In genomic region chr11:65430406-65431217, GRCh38 we compare ENCODE assay signal across 7 cellular contexts. TPM values are rescaled to one million over a fixed set of nuclear protein-coding genes. Genes with fewer than 3 reads are reported as not detected.
DNase-seq lines count a peak whose midpoint lies in the region; ATAC-seq and TF ChIP-seq lines count a peak whose summit lies in the region.

No MANE protein-coding gene starts in this region.

- TF ChIP-seq POLR2A in spleen (IDR thresholded peaks at IDR 0.05) = peak in 1 of 3 donors; percentile 9

- H3K4me1 ChIP-seq in spleen = peaks cover 64 to 98% (median 92%) of the 10 kb centered on the region in 6 donors

- H3K27ac Mint-ChIP-seq in T-helper 2 cell treated with Interferon-gamma antibody and Interleukin-4, amounts not matched to agents 5 μg/mL and 100 μg/mL, for 36 hours = peak overlapping the region; percentile 93

- H3K36me3 Mint-ChIP-seq in T-helper 2 cell treated with Interferon-gamma antibody and Interleukin-4, amounts not matched to agents 5 μg/mL and 100 μg/mL, for 36 hours (ENCODE audit: low read depth) = peaks cover 73% of the 10 kb centered on the region

- intact Hi-C loops in spleen (cut with DNase I; ENCODE audit: low total_unique reads) = loop anchor here (5.0 kb wide), 1 partner anchor 77 kb away; no protein-coding TSS in a partner anchor

- H3K4me3 ChIP-seq in fibroblast of pulmonary artery (replicated peaks; ENCODE audit: low read depth, low read length) (peak overlapping the region; percentile 96), spleen (peak overlapping the region; percentile 0 to 96 (median 82))

- no peaks in the 10 kb centered on the region for H3K9me3 Mint-ChIP-seq in T-helper 2 cell treated with Interferon-gamma antibody and Interleukin-4, amounts not matched to agents 5 μg/mL and 100 μg/mL, for 36 hours

- no peaks in the 10 kb centered on the region for H3K27me3 ChIP-seq in spleen (replicated peaks in 1 of 7)

- H3K36me3 ChIP-seq in spleen = peaks cover 0 to 82% (median 22%) of the 10 kb centered on the region in 6 donors

- H3K4me1 Mint-ChIP-seq in T-helper 2 cell treated with Interferon-gamma antibody and Interleukin-4, amounts not matched to agents 5 μg/mL and 100 μg/mL, for 36 hours (ENCODE audit: low read depth) = peaks cover 88% of the 10 kb centered on the region

- H3K9me3 ChIP-seq in spleen = no peaks in the 10 kb centered on the region

- H3K4me3 Mint-ChIP-seq in T-helper 2 cell treated with Interferon-gamma antibody and Interleukin-4, amounts not matched to agents 5 μg/mL and 100 μg/mL, for 36 hours = peak overlapping the region; percentile 95

- TF ChIP-seq CTCF in fibroblast of pulmonary artery (IDR thresholded peaks at IDR 0.05; ENCODE audit: low read length, missing control alignments) = no peak
- no peak for TF ChIP-seq CTCF in spleen (IDR thresholded peaks at IDR 0.05 in 8 of 11, conservative IDR thresholded peaks at IDR 0.05 in 3 of 11)

- H3K27me3 Mint-ChIP-seq in T-helper 2 cell treated with Interferon-gamma antibody and Interleukin-4, amounts not matched to agents 5 μg/mL and 100 μg/mL, for 36 hours (ENCODE audit: low read depth) = no peaks in the 10 kb centered on the region

- WGBS in spleen, 5 donors = 19 to 32% (median 24%) methylated on average over 6 of the region's 6 CpGs

- peak overlapping the region; percentile 92 to 100 (median 98) for H3K27ac ChIP-seq in spleen

- ATAC-seq in HG02642 (IDR thresholded peaks at IDR 0.05; ENCODE audit: poor library complexity, unreplicated experiment) (no peak), HG03135 (IDR thresholded peaks at IDR 0.05; ENCODE audit: unreplicated experiment) (no peak)

- DNase-seq in H4 (ENCODE audit: low spot score) (peak; percentile 53), fibroblast of pulmonary artery (ENCODE audit: low read depth) (peak; percentile 81), spleen (no peak), UCSD-AML1 (lab: John Stamatoyannopoulos, UW; ENCODE audit: unreplicated experiment) (no peak)
- no peak for DNase-seq in T-helper 2 cell treated with Interferon-gamma antibody and Interleukin-4, amounts not matched to agents 5 μg/mL and 100 μg/mL, for 36 hours (ENCODE audit: low spot score)

RNA-seq across cellular contexts. Expression of gene NEAT1, which starts 8.0 kb away (rescaled TPM):
- 2.9 and 3.4 TPM in 2 replicates for total RNA-seq in H4 (2014; rRNA removed; shearing (Covaris generic))
- 1,000 to 10,000 TPM in 2 of 7 donors, 100 to 1,000 TPM in 5; 266 to 1,804 (median 799) TPM for total RNA-seq in spleen
- polyA plus RNA-seq in spleen = 1,000 to 10,000 TPM in 2 of 3 donors, 100 to 1,000 TPM in 1; 526 to 1,090 (median 1,018) TPM

RNA-seq across cellular contexts. Expression of gene FRMD8, which starts 44.2 kb away (rescaled TPM):
- 16.3 and 37.3 TPM in 2 replicates for total RNA-seq in H4 (2014; rRNA removed; shearing (Covaris generic))
- total RNA-seq in spleen = 100 to 1,000 TPM in 3 of 7 donors, 10 to 100 TPM in 4; 65.4 to 128 (median 99.5) TPM
- polyA plus RNA-seq in spleen = 10 to 100 TPM; 19.3 to 32.0 (median 23.4) TPM

RNA-seq across cellular contexts. Expression of gene SLC25A45, which starts 48.2 kb away (rescaled TPM):
- total RNA-seq in H4 (2014; rRNA removed; shearing (Covaris generic)) = 0.10 and 0.91 TPM in 2 replicates
- 10 to 100 TPM; 11.6 to 33.4 (median 25.7) TPM for total RNA-seq in spleen
- 10 to 100 TPM; 14.1 to 26.2 (median 24.1) TPM for polyA plus RNA-seq in spleen

Comparison
In these comparisons a context has a peak if more than half of its experiments do, and no peak if none do; other contexts are left out.
1. DNase-seq: peak in H4 (single experiment) and fibroblast of pulmonary artery (single experiment); none in T-helper 2 cell treated with Interferon-gamma antibody and Interleukin-4, amounts not matched to agents 5 μg/mL and 100 μg/mL, for 36 hours (single experiment), spleen (single experiment) and UCSD-AML1 (single experiment).
2. RNA of gene NEAT1, which starts 8.0 kb away (total RNA-seq): 266 to 1,804 TPM in spleen; 2.9 to 3.4 TPM in H4; every median in the first group is over 10 times any median in the second.